36 cellular contexts compared by ENCODE assay signal in genomic region chr14:74296037-74296467, GRCh38. TPM values are rescaled to one million over a fixed set of nuclear protein-coding genes. Genes with fewer than 3 reads are reported as not detected.
"Had no signal": no experiment of that assay in that cellular context is flagged by ENCODE, and none has a peak within 500 bp of the region (broad histone marks: within the 10 kb centered on the region; RNA-seq: fewer than 3 reads in every experiment).

No MANE protein-coding gene starts in this region.

- ATAC-seq: effector memory CD8-positive, alpha-beta T cell; heart right ventricle; left ventricle myocardium superior; lower lobe of right lung; naive thymus-derived CD8-positive, alpha-beta T cell; pancreas; sciatic nerve had no signal

- DNase-seq: cortex of kidney; effector memory CD8-positive, alpha-beta T cell; erythroblast; esophagus squamous epithelium; foreskin melanocyte; glutamatergic neuron; heart right ventricle; hypothalamus; immature natural killer cell; islet precursor cell; left ventricle myocardium superior; lower lobe of right lung; naive thymus-derived CD8-positive, alpha-beta T cell; nephron progenitor cell; pancreas; stimulated activated CD4-positive, alpha-beta T cell treated with anti-CD3 and anti-CD28 coated beads, Interleukin-12 subunit alpha, Interleukin-12 subunit beta, amount 100 ng/mL, for 4 hours; stimulated activated CD4-positive, alpha-beta T cell treated with anti-CD3 and anti-CD28 coated beads, Interleukin-1b, Interleukin-23, amount 100 ng/mL, for 48 hours; stimulated activated CD4-positive, alpha-beta T cell treated with anti-CD3 and anti-CD28 coated beads, Interleukin-4, amount 100 ng/mL, for 1 hour; stimulated activated CD8-positive, alpha-beta memory T cell treated with anti-CD3 and anti-CD28 coated beads, Interleukin-4, amount 100 ng/mL, for 48 hours; stimulated activated naive CD4-positive, alpha-beta T cell treated with Interleukin-2 at 50 U/mL for 16 hours; stomach; thyroid gland; trophoblast cell had no signal

- H3K9me3 ChIP-seq: esophagus squamous epithelium, heart right ventricle, lower lobe of right lung, neutrophil, pancreas, stomach, thyroid gland, vagina had no signal

- H3K27ac Mint-ChIP-seq: immature natural killer cell, nephron progenitor cell had no signal

- H3K27me3 Mint-ChIP-seq: effector memory CD8-positive, alpha-beta T cell; naive thymus-derived CD8-positive, alpha-beta T cell had no signal

- H3K4me2 ChIP-seq: smooth muscle cell had no signal

- H3K27me3 ChIP-seq: esophagus squamous epithelium, heart right ventricle, neutrophil, pancreas, stomach, thyroid gland, vagina had no signal

- H3K4me3 ChIP-seq: esophagus squamous epithelium, heart right ventricle, lower lobe of right lung, pancreas, smooth muscle cell, stomach, thyroid gland, vagina had no signal

- H3K27ac ChIP-seq: esophagus squamous epithelium, heart right ventricle, lower lobe of right lung, neutrophil, pancreas, stomach, thyroid gland, vagina had no signal

- FAIRE-seq: endometrium, pancreas had no signal

- H3K9me3 Mint-ChIP-seq: effector memory CD8-positive, alpha-beta T cell; immature natural killer cell; naive thymus-derived CD8-positive, alpha-beta T cell; nephron progenitor cell had no signal

- H3K4me3 Mint-ChIP-seq: effector memory CD8-positive, alpha-beta T cell; immature natural killer cell; naive thymus-derived CD8-positive, alpha-beta T cell; nephron progenitor cell had no signal

RNA-seq across cellular contexts. Expression of gene VRTN, which starts 52.2 kb away (rescaled TPM):
- total RNA-seq: dermis microvascular lymphatic vessel endothelial cell; esophagus squamous epithelium; heart right ventricle; left ventricle myocardium superior; lower lobe of right lung; mesenteric fat pad; myocyte; naive thymus-derived CD8-positive, alpha-beta T cell; omental fat pad; posterior vena cava; sciatic nerve; smooth muscle cell; stomach; subcutaneous adipose tissue; temporal lobe; thyroid gland; ureter; vagina had no signal
- polyA plus RNA-seq: heart right ventricle; immature natural killer cell; naive thymus-derived CD8-positive, alpha-beta T cell; smooth muscle cell; stomach had no signal

RNA-seq across cellular contexts. Expression of gene VSX2, which starts 56.8 kb away (rescaled TPM):
- total RNA-seq: dermis microvascular lymphatic vessel endothelial cell; esophagus squamous epithelium; heart right ventricle; left ventricle myocardium superior; lower lobe of right lung; mesenteric fat pad; myocyte; naive thymus-derived CD8-positive, alpha-beta T cell; omental fat pad; pancreas; posterior vena cava; sciatic nerve; smooth muscle cell; stomach; subcutaneous adipose tissue; temporal lobe; thyroid gland; ureter; vagina had no signal
- polyA plus RNA-seq: heart right ventricle; immature natural killer cell; naive thymus-derived CD8-positive, alpha-beta T cell; pancreas; smooth muscle cell; stomach had no signal
